27 cellular contexts compared by ENCODE assay signal in genomic region chr19:50745221-50745620, GRCh38. TPM values are rescaled to one million over a fixed set of nuclear protein-coding genes. Genes with fewer than 3 reads are reported as not detected.
"Had no signal": no experiment of that assay in that cellular context is flagged by ENCODE, and none has a peak within 500 bp of the region (broad histone marks: within the 10 kb centered on the region; RNA-seq: fewer than 3 reads in every experiment).

No MANE protein-coding gene starts in this region.

- DNase-seq: effector CD8-positive, alpha-beta T cell; endodermal cell; foreskin fibroblast; gastrocnemius medialis; head of caudate nucleus; left ventricle myocardium superior; natural killer cell; occipital lobe; ovary; psoas muscle; right cardiac atrium; spleen; stimulated activated CD4-positive, alpha-beta T cell treated with anti-CD3 and anti-CD28 coated beads, Interleukin-2, amount 100 ng/mL, for 48 hours; stimulated activated naive B cell treated with anti-CD40 and anti-IgM and Interleukin-4, amounts not matched to agents 10 μg/mL and 1 μg/mL and 100 μg/mL, for 72 hours; upper lobe of left lung had no signal

- H3K9me3 ChIP-seq: gastrocnemius medialis, ovary, psoas muscle, spleen, thoracic aorta, tibial nerve, upper lobe of left lung had no signal

- H3K36me3 ChIP-seq: gastrocnemius medialis, ovary, spleen, thoracic aorta, tibial nerve, upper lobe of left lung had no signal

- FAIRE-seq: keratinocyte, urothelium cell line had no signal

- H3K4me1 ChIP-seq: gastrocnemius medialis, psoas muscle, spleen, tibial nerve, upper lobe of left lung had no signal

- H3K27me3 ChIP-seq: ovary, upper lobe of left lung had no signal

- ATAC-seq: esophagus mucosa; gastrocnemius medialis; left ventricle myocardium superior; natural killer cell; psoas muscle; right cardiac atrium; stimulated activated naive B cell treated with anti-CD40 and anti-IgM and Interleukin-4, amounts not matched to agents 10 μg/mL and 1 μg/mL and 100 μg/mL, for 72 hours had no signal

- H3K4me3 ChIP-seq: gastrocnemius medialis, lung, ovary, psoas muscle, skin epidermis, spleen, thoracic aorta, tibial nerve, upper lobe of left lung had no signal

- H3K27ac ChIP-seq: epithelial cell of prostate, gastrocnemius medialis, ovary, psoas muscle, skin epidermis, spleen, thoracic aorta, tibial nerve, upper lobe of left lung had no signal

RNA-seq across cellular contexts. Expression of gene GPR32, which starts 25.0 kb away (rescaled TPM):
- total RNA-seq: endodermal cell, esophagus mucosa, gastrocnemius medialis, glomerular endothelial cell, left ventricle myocardium superior, lung, mononuclear cell, natural killer cell, occipital lobe, ovary, psoas muscle, renal cortical epithelial cell, right cardiac atrium, spleen, thoracic aorta, tibial nerve, upper lobe of left lung had no signal
- polyA plus RNA-seq: keratinocyte, lung, neural cell, ovary, psoas muscle, right cardiac atrium, spleen had no signal

RNA-seq across cellular contexts. Expression of gene ACP4, which starts 45.0 kb away (rescaled TPM):
- total RNA-seq: endodermal cell, esophagus mucosa, gastrocnemius medialis, glomerular endothelial cell, left ventricle myocardium superior, lung, mononuclear cell, natural killer cell, occipital lobe, ovary, psoas muscle, renal cortical epithelial cell, right cardiac atrium, spleen, thoracic aorta, tibial nerve, upper lobe of left lung had no signal
- polyA plus RNA-seq: keratinocyte, lung, neural cell, ovary, psoas muscle, right cardiac atrium, spleen had no signal
